1 cellular context compared by ENCODE assay signal in the genomic region with DNA sequence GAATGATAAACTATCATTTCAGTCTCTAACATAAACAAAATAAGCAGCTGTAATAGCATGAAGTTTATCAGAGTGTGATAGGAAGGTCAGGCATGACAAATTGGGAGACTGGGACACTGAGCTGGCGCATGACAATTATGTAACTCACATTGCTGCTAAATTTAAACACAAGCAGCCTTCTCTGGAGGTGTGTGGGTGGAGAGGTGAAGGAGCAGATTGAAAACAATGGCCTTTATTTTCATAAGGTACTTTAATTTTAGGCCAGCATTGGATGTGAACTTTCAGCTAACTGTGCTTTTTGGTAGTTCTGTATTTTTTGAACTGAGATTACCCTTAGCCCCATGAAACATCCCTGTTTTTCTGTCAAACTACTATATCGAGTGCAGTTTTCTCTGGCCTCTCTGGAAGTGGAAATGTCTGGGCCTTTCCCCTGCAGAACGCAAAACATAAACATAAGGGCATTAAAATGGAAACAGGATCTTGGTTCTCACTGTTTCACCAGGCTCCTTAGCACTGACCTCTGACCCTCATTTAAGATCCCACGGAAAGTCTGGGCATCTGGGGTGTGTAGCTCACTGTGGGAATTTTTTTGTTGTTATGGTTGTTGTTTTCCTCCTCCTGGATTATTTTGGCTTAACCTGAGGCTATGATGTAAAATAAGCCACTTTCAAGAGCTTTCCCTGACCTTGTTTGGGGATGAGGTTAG.
TF ChIP-seq lines count a peak whose summit lies in the region.

No MANE protein-coding gene starts in this region.

TF ChIP-seq in WTC11, 78 proteins besides CTCF, POLR2A, EP300 and RAD21 (continued from another document):
- TF ChIP-seq, protein P1, sequence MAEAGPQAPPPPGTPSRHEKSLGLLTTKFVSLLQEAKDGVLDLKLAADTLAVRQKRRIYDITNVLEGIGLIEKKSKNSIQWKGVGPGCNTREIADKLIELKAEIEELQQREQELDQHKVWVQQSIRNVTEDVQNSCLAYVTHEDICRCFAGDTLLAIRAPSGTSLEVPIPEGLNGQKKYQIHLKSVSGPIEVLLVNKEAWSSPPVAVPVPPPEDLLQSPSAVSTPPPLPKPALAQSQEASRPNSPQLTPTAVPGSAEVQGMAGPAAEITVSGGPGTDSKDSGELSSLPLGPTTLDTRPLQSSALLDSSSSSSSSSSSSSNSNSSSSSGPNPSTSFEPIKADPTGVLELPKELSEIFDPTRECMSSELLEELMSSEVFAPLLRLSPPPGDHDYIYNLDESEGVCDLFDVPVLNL (CRISPR knock-in tag; IDR thresholded peaks at IDR 0.05; ENCODE audit: borderline replicate concordance, low read depth), result no peak
- TF ChIP-seq, protein P2, sequence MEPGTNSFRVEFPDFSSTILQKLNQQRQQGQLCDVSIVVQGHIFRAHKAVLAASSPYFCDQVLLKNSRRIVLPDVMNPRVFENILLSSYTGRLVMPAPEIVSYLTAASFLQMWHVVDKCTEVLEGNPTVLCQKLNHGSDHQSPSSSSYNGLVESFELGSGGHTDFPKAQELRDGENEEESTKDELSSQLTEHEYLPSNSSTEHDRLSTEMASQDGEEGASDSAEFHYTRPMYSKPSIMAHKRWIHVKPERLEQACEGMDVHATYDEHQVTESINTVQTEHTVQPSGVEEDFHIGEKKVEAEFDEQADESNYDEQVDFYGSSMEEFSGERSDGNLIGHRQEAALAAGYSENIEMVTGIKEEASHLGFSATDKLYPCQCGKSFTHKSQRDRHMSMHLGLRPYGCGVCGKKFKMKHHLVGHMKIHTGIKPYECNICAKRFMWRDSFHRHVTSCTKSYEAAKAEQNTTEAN (CRISPR knock-in tag; IDR thresholded peaks at IDR 0.05), result no peak
- TF ChIP-seq TCF7 (CRISPR knock-in tag; IDR thresholded peaks at IDR 0.05; ENCODE audit: low read depth) (no peak), NR2C2 (CRISPR knock-in tag; IDR thresholded peaks at IDR 0.05) (no peak), ZNF121 (CRISPR knock-in tag; IDR thresholded peaks at IDR 0.05) (no peak), ZBTB21 (CRISPR knock-in tag; IDR thresholded peaks at IDR 0.05; ENCODE audit: borderline replicate concordance) (no peak), ZNF219 (CRISPR knock-in tag; IDR thresholded peaks at IDR 0.05; ENCODE audit: borderline replicate concordance) (no peak), CREB1 (CRISPR knock-in tag; IDR thresholded peaks at IDR 0.05) (no peak), SMAD4 (CRISPR knock-in tag; IDR thresholded peaks at IDR 0.05) (no peak)
- TF ChIP-seq, protein P3, sequence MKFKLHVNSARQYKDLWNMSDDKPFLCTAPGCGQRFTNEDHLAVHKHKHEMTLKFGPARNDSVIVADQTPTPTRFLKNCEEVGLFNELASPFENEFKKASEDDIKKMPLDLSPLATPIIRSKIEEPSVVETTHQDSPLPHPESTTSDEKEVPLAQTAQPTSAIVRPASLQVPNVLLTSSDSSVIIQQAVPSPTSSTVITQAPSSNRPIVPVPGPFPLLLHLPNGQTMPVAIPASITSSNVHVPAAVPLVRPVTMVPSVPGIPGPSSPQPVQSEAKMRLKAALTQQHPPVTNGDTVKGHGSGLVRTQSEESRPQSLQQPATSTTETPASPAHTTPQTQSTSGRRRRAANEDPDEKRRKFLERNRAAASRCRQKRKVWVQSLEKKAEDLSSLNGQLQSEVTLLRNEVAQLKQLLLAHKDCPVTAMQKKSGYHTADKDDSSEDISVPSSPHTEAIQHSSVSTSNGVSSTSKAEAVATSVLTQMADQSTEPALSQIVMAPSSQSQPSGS (CRISPR knock-in tag; IDR thresholded peaks at IDR 0.05; ENCODE audit: borderline replicate concordance, low read depth), result no peak
TF ChIP-seq in WTC11: peak in this region for 0.
